ENCODE assay signal across 8 cellular contexts in genomic region chr2:119174216-119174992, GRCh38. TPM values are rescaled to one million over a fixed set of nuclear protein-coding genes. Genes with fewer than 3 reads are reported as not detected.
DNase-seq lines count a peak whose midpoint lies in the region; ATAC-seq and TF ChIP-seq lines count a peak whose summit lies in the region.

No MANE protein-coding gene starts in this region.

- CTCF ChIA-PET in PC-3 (lab: Charles Lee) = interaction anchor here (0.5 kb wide), 1 partner anchor 291 kb away, joined by 3 read pairs; no protein-coding TSS in a partner anchor

- POLR2A ChIA-PET in PC-3 (lab: Charles Lee; ENCODE audit: unreplicated experiment) = no interaction called here

- no peaks in the 10 kb centered on the region for H3F3A ChIP-seq in PC-3 (ENCODE audit: low read length, unreplicated experiment)

- H3K9ac ChIP-seq in PC-3 (ENCODE audit: low read length) = no peak overlapping the region

- no peak overlapping the region for H3K4me2 ChIP-seq in PC-3 (ENCODE audit: low read length)

- WGBS in heart right ventricle, 2 donors = 65 to 67% methylated on average over 22 of the region's 22 CpGs

- H3K36me3 ChIP-seq in PC-3 (ENCODE audit: low read depth, low read length) (no peaks in the 10 kb centered on the region), heart right ventricle (no peaks in the 10 kb centered on the region)

- DNase-seq in PC-3 = peak; percentile 55
- peak in 1 of 2 donors; percentile 37 for DNase-seq in heart right ventricle
- peak; percentile 25 to 34 for DNase-seq in stimulated activated CD4-positive, alpha-beta T cell treated with anti-CD3 and anti-CD28 coated beads, Interleukin-15, amount 100 ng/mL, for 1 hour (ENCODE audit: low read depth in 1 of 2, low spot score in 1 of 2)

- no peak overlapping the region for H2AFZ ChIP-seq in PC-3 (ENCODE audit: low read length)

- H3K4me1 Mint-ChIP-seq in activated T-helper 17 cell treated with anti-CD3 and anti-CD28 coated beads, Interleukin-2, amount 50 U/mL, for 72 hours = no peaks in the 10 kb centered on the region

- ATAC-seq in HG03175 (IDR thresholded peaks at IDR 0.05; ENCODE audit: unreplicated experiment) = peak; percentile 81
- ATAC-seq in PC-3 = peak; percentile 86
- peak; percentile 39 for ATAC-seq in activated T-helper 17 cell treated with anti-CD3 and anti-CD28 coated beads, Interleukin-2, amount 50 U/mL, for 72 hours (replicated peaks)
- ATAC-seq in heart right ventricle = peak in 6 of 8 donors; percentile 33 to 56 (median 44)
- no peak for ATAC-seq in HG02571 (IDR thresholded peaks at IDR 0.05; ENCODE audit: unreplicated experiment)

- H3K9me3 ChIP-seq in PC-3 (ENCODE audit: low read length) = no peaks in the 10 kb centered on the region
- H3K9me3 ChIP-seq in heart right ventricle = no peaks in the 10 kb centered on the region

- BruUV-seq in PC-3 (replicated peaks; lab: Mats Ljungman, UMichigan) = no TSS peak

- peaks cover 4% of the 10 kb centered on the region; the same call in 1 of the 2 replicates for H3K27me3 ChIP-seq in PC-3 (ENCODE audit: low read length)
- H3K27me3 ChIP-seq in heart right ventricle = peaks cover 0 to 9% (median 0%) of the 10 kb centered on the region in 7 donors

- H3K9me3 Mint-ChIP-seq in activated T-helper 17 cell treated with anti-CD3 and anti-CD28 coated beads, Interleukin-2, amount 50 U/mL, for 72 hours = no peaks in the 10 kb centered on the region

- no peaks in the 10 kb centered on the region for H3K36me3 Mint-ChIP-seq in activated T-helper 17 cell treated with anti-CD3 and anti-CD28 coated beads, Interleukin-2, amount 50 U/mL, for 72 hours (ENCODE audit: low read depth)

- intact Hi-C loops in PC-3 (cut with micrococcal nuclease) = no loop called here
- intact Hi-C loops in heart right ventricle (cut with DNase I) = loop anchor here in 2 of 10 donors (5.0 kb wide), 2 partner anchors 167 to 292 kb away; no protein-coding TSS in a partner anchor

- TF ChIP-seq CTCF in 22Rv1 (IDR thresholded peaks at IDR 0.05) (peak; percentile 76), GM12875 (IDR thresholded peaks at IDR 0.05; ENCODE audit: borderline replicate concordance, insufficient read depth, low read depth, low read length) (peak; percentile 92), PC-3 (conservative IDR thresholded peaks at IDR 0.05; ENCODE audit: low read depth, low read length) (peak; percentile 89), heart right ventricle (IDR thresholded peaks at IDR 0.05) (peak; percentile 25 to 83 (median 63))

- H3K27ac Mint-ChIP-seq in activated T-helper 17 cell treated with anti-CD3 and anti-CD28 coated beads, Interleukin-2, amount 50 U/mL, for 72 hours = no peak overlapping the region

- no peaks in the 10 kb centered on the region for H3K27me3 Mint-ChIP-seq in activated T-helper 17 cell treated with anti-CD3 and anti-CD28 coated beads, Interleukin-2, amount 50 U/mL, for 72 hours

- H3K4me1 ChIP-seq in PC-3 (ENCODE audit: insufficient read depth, low read length) (0 out of 2 replicates have a peak, but pooled peaks cover 2% of the 10 kb centered on the region), heart right ventricle (no peaks in the 10 kb centered on the region)

- no peaks in the 10 kb centered on the region for H3K9me2 ChIP-seq in PC-3 (replicated peaks; ENCODE audit: low read length)

- no peaks in the 10 kb centered on the region for H4K20me1 ChIP-seq in PC-3 (ENCODE audit: low read length)

- no peak overlapping the region for H3K4me3 ChIP-seq in GM12875 (ENCODE audit: low read depth, low read length)
- no peak overlapping the region for H3K4me3 ChIP-seq in PC-3 (ENCODE audit: low read length)
- no peak overlapping the region for H3K4me3 ChIP-seq in heart right ventricle

- no peak overlapping the region for H3K27ac ChIP-seq in 22Rv1
- H3K27ac ChIP-seq in PC-3 (ENCODE audit: low read length) = no peak overlapping the region
- no peak overlapping the region for H3K27ac ChIP-seq in heart right ventricle

- H3K4me3 Mint-ChIP-seq in activated T-helper 17 cell treated with anti-CD3 and anti-CD28 coated beads, Interleukin-2, amount 50 U/mL, for 72 hours = no peak overlapping the region

- no peaks in the 10 kb centered on the region for H3K79me2 ChIP-seq in PC-3 (ENCODE audit: low read length)

RNA-seq across cellular contexts. Expression of gene C1QL2, which starts 15.9 kb away (rescaled TPM):
- not detected in 2 replicates for total RNA-seq in PC-3 (2014; rRNA removed)
- not detected for total RNA-seq in activated T-helper 17 cell treated with anti-CD3 and anti-CD28 coated beads, Interleukin-2, amount 50 U/mL, for 72 hours
- not detected for total RNA-seq in heart right ventricle
- polyA plus RNA-seq in heart right ventricle = under 1 TPM in 1 of 2 donors, not detected in 1; 0.03 TPM

RNA-seq across cellular contexts. Expression of gene STEAP3, which starts 49.2 kb away (rescaled TPM):
- 24.6 and 27.3 TPM in 2 replicates for total RNA-seq in PC-3 (2014; rRNA removed)
- total RNA-seq in activated T-helper 17 cell treated with anti-CD3 and anti-CD28 coated beads, Interleukin-2, amount 50 U/mL, for 72 hours = under 1 TPM in 1 of 2 donors, not detected in 1; 0.11 TPM
- 10 to 100 TPM in 4 of 10 donors, 1 to 10 TPM in 6; 5.0 to 18.2 (median 8.6) TPM for total RNA-seq in heart right ventricle
- polyA plus RNA-seq in heart right ventricle = 1 to 10 TPM; 5.0 to 5.8 TPM

Comparison
In these comparisons a context has a peak if more than half of its experiments do, and no peak if none do; other contexts are left out.
1. RNA of gene STEAP3, which starts 49.2 kb away (total RNA-seq): 24.6 to 27.3 TPM in PC-3 and 5.0 to 18.2 TPM in heart right ventricle; 0.11 TPM in activated T-helper 17 cell treated with anti-CD3 and anti-CD28 coated beads, Interleukin-2, amount 50 U/mL, for 72 hours; every median in the first group is over 4 times any median in the second.
2. Peak in every context shown above with its lines, with median percentiles within 50 percentile points of each other: CTCF ChIP-seq.